15 cellular contexts compared by ENCODE assay signal in genomic region chr16:12639044-12639443, GRCh38.
DNase-seq lines count a peak whose midpoint lies in the region; ATAC-seq, FAIRE-seq and TF ChIP-seq lines count a peak whose summit lies in the region.
"Had no signal": no experiment of that assay in that cellular context is flagged by ENCODE, and none has a peak within 500 bp of the region (broad histone marks: within the 10 kb centered on the region; RNA-seq: fewer than 3 reads in every experiment).

No MANE protein-coding gene starts in this region.

- H3K27ac ChIP-seq in HCT116 (ENCODE audit: low read depth, low read length) (no peak overlapping the region), small intestine (ENCODE audit: low read depth in 1 of 2, low read length in 1 of 2) (no peak overlapping the region)
- H3K27ac ChIP-seq: spleen had no signal

- TF ChIP-seq POLR2A in HCT116 (IDR thresholded peaks at IDR 0.05; ENCODE audit: borderline replicate concordance, extremely low read depth, insufficient read depth, insufficient read length): no peak

- H3K4me2 ChIP-seq in HCT116 (ENCODE audit: low read length): no peak overlapping the region

- no peaks in the 10 kb centered on the region for H3K9me2 ChIP-seq in HCT116 (ENCODE audit: insufficient read depth)

- H4K20me1 ChIP-seq in HCT116 (ENCODE audit: insufficient read depth): no peaks in the 10 kb centered on the region

- no peaks in the 10 kb centered on the region for H3K79me2 ChIP-seq in HCT116 (ENCODE audit: insufficient read depth, low read length)

- H3K9me3 Mint-ChIP-seq in activated T-cell treated with anti-CD3 and anti-CD28 coated beads, Interleukin-2, amount 50 U/mL, for 72 hours: no peaks in the 10 kb centered on the region
- H3K9me3 Mint-ChIP-seq: activated T-helper 17 cell treated with anti-CD3 and anti-CD28 coated beads, Interleukin-2, amount 50 U/mL, for 72 hours had no signal

- H3K9me3 ChIP-seq in HCT116 (ENCODE audit: control insufficient read depth in 1 of 2, insufficient read depth in 1 of 2, low read depth in 1 of 2, low read length in 2 of 2) (no peaks in the 10 kb centered on the region), small intestine (ENCODE audit: control insufficient read depth, low read depth) (no peaks in the 10 kb centered on the region)

- BruUV-seq in HCT116 (replicated peaks; lab: Mats Ljungman, UMichigan): no TSS peak

- H2AFZ ChIP-seq in HCT116 (ENCODE audit: low read depth, low read length, poor library complexity, severe bottlenecking): no peak overlapping the region

- WGBS in small intestine, 3 donors: 52 to 77% (median 60%) methylated on average over 3 to 4 of the region's 4 CpGs

- POLR2A ChIA-PET in HCT116 (lab: Charles Lee): no interaction called here

- FAIRE-seq in small intestine (lab: Jason Lieb, UNC): no peak

- no peak overlapping the region for H3K4me3 Mint-ChIP-seq in activated T-cell treated with anti-CD3 and anti-CD28 coated beads, Interleukin-2, amount 50 U/mL, for 72 hours
- H3K4me3 Mint-ChIP-seq: activated T-helper 17 cell treated with anti-CD3 and anti-CD28 coated beads, Interleukin-2, amount 50 U/mL, for 72 hours had no signal

- H3K36me3 Mint-ChIP-seq in activated T-cell treated with anti-CD3 and anti-CD28 coated beads, Interleukin-2, amount 50 U/mL, for 72 hours (ENCODE audit: insufficient read depth in 2 of 2): no peaks in the 10 kb centered on the region

- peak; percentile 67 for ATAC-seq in HCT116
- ATAC-seq in activated T-cell treated with anti-CD3 and anti-CD28 coated beads, Interleukin-2, amount 50 U/mL, for 72 hours (replicated peaks in 1 of 2): no peak
- ATAC-seq: activated T-helper 17 cell treated with anti-CD3 and anti-CD28 coated beads, Interleukin-2, amount 50 U/mL, for 72 hours had no signal

- H3K4me1 ChIP-seq in HCT116 (ENCODE audit: control insufficient read depth in 1 of 2, insufficient read depth in 2 of 2, low read length in 2 of 2) (no peaks in the 10 kb centered on the region), small intestine (ENCODE audit: control insufficient read depth in 2 of 2, insufficient read depth in 1 of 2, low read depth in 1 of 2, low read length in 1 of 2) (no peaks in the 10 kb centered on the region)
- H3K4me1 ChIP-seq: spleen had no signal

- no peak for TF ChIP-seq RAD21 in HCT116 (IDR thresholded peaks at IDR 0.05; ENCODE audit: low read depth)

- H3K27me3 Mint-ChIP-seq in activated T-cell treated with anti-CD3 and anti-CD28 coated beads, Interleukin-2, amount 50 U/mL, for 72 hours (ENCODE audit: low read depth): peaks cover 3% of the 10 kb centered on the region
- H3K27me3 Mint-ChIP-seq: activated T-helper 17 cell treated with anti-CD3 and anti-CD28 coated beads, Interleukin-2, amount 50 U/mL, for 72 hours had no signal

- H3K9ac ChIP-seq in HCT116 (ENCODE audit: low read length): no peak overlapping the region

- H3K4me3 ChIP-seq in HCT116 (replicated peaks in 1 of 2; ENCODE audit: low read depth in 1 of 2, low read length in 2 of 2) (no peak overlapping the region), small intestine (ENCODE audit: low read depth in 1 of 2, low read length in 2 of 2) (no peak overlapping the region)
- H3K4me3 ChIP-seq: spleen had no signal

- peaks cover 4% of the 10 kb centered on the region for H3K4me1 Mint-ChIP-seq in activated T-cell treated with anti-CD3 and anti-CD28 coated beads, Interleukin-2, amount 50 U/mL, for 72 hours (ENCODE audit: low read depth)
- H3K4me1 Mint-ChIP-seq: activated T-helper 17 cell treated with anti-CD3 and anti-CD28 coated beads, Interleukin-2, amount 50 U/mL, for 72 hours had no signal

- DNase-seq in A172 (ENCODE audit: low spot score) (peak; percentile 84), HCT116 (ENCODE audit: low read depth, low spot score) (no peak), T1000 (lab: John Stamatoyannopoulos, UW) (peak; percentile 78), glomerular visceral epithelial cell (ENCODE audit: extremely low spot score) (peak; percentile 45), NCI-H1694 (lab: John Stamatoyannopoulos, UW) (no peak), small intestine (no peak), NCI-H2171 treated with DMSO at 0.1 percent for 48 hours (lab: John Stamatoyannopoulos, UW) (no peak)
- DNase-seq in activated T-cell treated with anti-CD3 and anti-CD28 coated beads, Interleukin-2, amount 50 U/mL, for 72 hours: no peak
- DNase-seq: activated CD4-positive, alpha-beta T cell treated with anti-CD3 and anti-CD28 coated beads, Interleukin-2, amount 50 U/mL, for 1 hour; DMS53; hippocampal formation; NCI-H345; nucleus accumbens; spleen had no signal

- intact Hi-C loops in HCT116 (cut with micrococcal nuclease): no loop called here

- RAD21 ChIA-PET in HCT116 (lab: Charles Lee; ENCODE audit: low non-redundant PET in 1 of 2, low total read pairs in 2 of 2, uncharacterized antibody in 2 of 2, unreplicated experiment in 2 of 2): no interaction called here

- H3K27ac Mint-ChIP-seq in activated T-cell treated with anti-CD3 and anti-CD28 coated beads, Interleukin-2, amount 50 U/mL, for 72 hours: no peak overlapping the region
- H3K27ac Mint-ChIP-seq: activated T-helper 17 cell treated with anti-CD3 and anti-CD28 coated beads, Interleukin-2, amount 50 U/mL, for 72 hours had no signal

- H3K36me3 ChIP-seq in HCT116 (ENCODE audit: control insufficient read depth in 1 of 2, insufficient read depth in 2 of 2, low read length in 2 of 2) (no peaks in the 10 kb centered on the region), small intestine (ENCODE audit: control insufficient read depth in 2 of 2, insufficient read depth in 2 of 2, low read length in 2 of 2) (no peaks in the 10 kb centered on the region)
- H3K36me3 ChIP-seq: spleen had no signal

- H3K27me3 ChIP-seq in HCT116 (ENCODE audit: insufficient read depth, low read length) (no peaks in the 10 kb centered on the region), small intestine (ENCODE audit: control insufficient read depth in 2 of 2, insufficient read depth in 2 of 2, low read length in 2 of 2) (peaks cover 0 to 2% of the 10 kb centered on the region in 2 donors)

- CTCF ChIA-PET in HCT116 (lab: Charles Lee): no interaction called here

- TF ChIP-seq CTCF in HCT116 (IDR thresholded peaks at IDR 0.05 in 2 of 3, conservative IDR thresholded peaks at IDR 0.05 in 1 of 3; ENCODE audit: borderline replicate concordance in 1 of 3, insufficient read depth in 1 of 3, low read depth in 2 of 3, low read length in 2 of 3): no peak

TF ChIP-seq in HCT116, 20 proteins besides CTCF, POLR2A, EP300 and RAD21:
- no peak for TF ChIP-seq REST (IDR thresholded peaks at IDR 0.05; ENCODE audit: low read depth)
- no peak for TF ChIP-seq ZNF274 (IDR thresholded peaks at IDR 0.05; ENCODE audit: low read depth, low read length)
- TF ChIP-seq, protein P1, sequence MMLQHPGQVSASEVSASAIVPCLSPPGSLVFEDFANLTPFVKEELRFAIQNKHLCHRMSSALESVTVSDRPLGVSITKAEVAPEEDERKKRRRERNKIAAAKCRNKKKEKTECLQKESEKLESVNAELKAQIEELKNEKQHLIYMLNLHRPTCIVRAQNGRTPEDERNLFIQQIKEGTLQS (IDR thresholded peaks at IDR 0.05): no peak
- no peak; the same call in 1 of the 2 replicates for TF ChIP-seq FOSL1 (IDR thresholded peaks at IDR 0.05; ENCODE audit: low read depth)

Comparison
In these comparisons a context has a peak if more than half of its experiments do, and no peak if none do; other contexts are left out.
1. DNase-seq: peak in A172 (single experiment), T1000 (single experiment) and glomerular visceral epithelial cell (single experiment); none in HCT116 (single experiment), NCI-H1694 (single experiment), small intestine (single experiment), NCI-H2171 treated with DMSO at 0.1 percent for 48 hours (single experiment) and activated T-cell treated with anti-CD3 and anti-CD28 coated beads, Interleukin-2, amount 50 U/mL, for 72 hours (0 of 2).